Comparison of ENCODE assay signal across 1 cellular context in the genomic region with DNA sequence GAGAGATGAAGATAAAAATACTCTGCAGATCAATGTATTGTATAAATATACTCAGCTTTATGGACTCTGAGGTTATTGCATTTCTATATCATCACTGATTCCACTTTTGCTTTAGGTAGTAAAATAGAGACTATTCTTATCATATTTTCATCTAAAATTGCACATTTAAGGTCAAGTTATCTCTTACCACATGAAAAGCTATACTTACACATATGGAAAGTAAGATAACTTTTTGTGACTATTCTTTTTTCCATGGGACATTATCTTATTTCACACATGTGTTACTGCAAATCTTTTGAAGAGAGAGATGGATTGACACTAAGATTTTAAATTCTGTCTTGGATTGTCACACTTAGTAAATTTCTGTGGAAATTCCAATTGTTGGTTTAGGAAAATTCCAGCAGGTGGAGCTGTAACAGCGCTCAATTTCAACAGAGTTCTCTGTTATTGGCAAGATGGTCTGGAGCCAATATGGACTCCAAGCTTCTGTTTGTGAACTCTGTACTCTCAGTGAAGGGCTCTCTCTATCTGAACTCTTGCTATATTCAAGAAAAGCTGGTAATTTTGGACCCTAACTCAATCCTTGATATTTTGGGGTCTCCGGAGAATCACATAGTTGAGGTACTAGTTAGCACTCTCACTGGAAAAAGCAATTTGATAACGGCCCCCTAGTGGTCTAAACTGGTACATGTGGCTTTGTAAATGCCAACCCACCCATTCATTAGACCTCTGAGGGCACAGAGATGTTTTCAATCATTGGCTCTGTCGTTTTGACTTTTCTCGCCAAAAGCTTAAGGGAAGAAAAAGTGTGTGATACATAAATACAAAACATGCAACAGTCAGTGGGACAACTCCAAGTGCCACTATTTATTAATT.
TF ChIP-seq lines count a peak whose summit lies in the region.

No MANE protein-coding gene starts in this region.

TF ChIP-seq in IMR-90, 13 proteins besides CTCF, POLR2A, EP300 and RAD21:
- peak; percentile 23; the same call in 1 of the 2 replicates for TF ChIP-seq CEBPB (IDR thresholded peaks at IDR 0.05; ENCODE audit: low read depth, low read length)
- no peak for TF ChIP-seq RCOR1 (IDR thresholded peaks at IDR 0.05; ENCODE audit: insufficient replicate concordance, low read length)
- TF ChIP-seq, protein P1, sequence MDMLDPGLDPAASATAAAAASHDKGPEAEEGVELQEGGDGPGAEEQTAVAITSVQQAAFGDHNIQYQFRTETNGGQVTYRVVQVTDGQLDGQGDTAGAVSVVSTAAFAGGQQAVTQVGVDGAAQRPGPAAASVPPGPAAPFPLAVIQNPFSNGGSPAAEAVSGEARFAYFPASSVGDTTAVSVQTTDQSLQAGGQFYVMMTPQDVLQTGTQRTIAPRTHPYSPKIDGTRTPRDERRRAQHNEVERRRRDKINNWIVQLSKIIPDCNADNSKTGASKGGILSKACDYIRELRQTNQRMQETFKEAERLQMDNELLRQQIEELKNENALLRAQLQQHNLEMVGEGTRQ (IDR thresholded peaks at IDR 0.05; ENCODE audit: low read depth, low read length): no peak
- no peak for TF ChIP-seq CHD1 (IDR thresholded peaks at IDR 0.05; ENCODE audit: low read depth, low read length)
- TF ChIP-seq MAZ (IDR thresholded peaks at IDR 0.05; ENCODE audit: borderline replicate concordance, low read depth, low read length): no peak
- no peak for TF ChIP-seq RFX5 (IDR thresholded peaks at IDR 0.05; ENCODE audit: low read depth, low read length)
- TF ChIP-seq MAFK (IDR thresholded peaks at IDR 0.05; ENCODE audit: low read depth, low read length): no peak
- TF ChIP-seq SMC3 (IDR thresholded peaks at IDR 0.05; ENCODE audit: low read depth, low read length): peak; percentile 55
- no peak for TF ChIP-seq BHLHE40 (IDR thresholded peaks at IDR 0.05; ENCODE audit: low read depth, low read length)
- TF ChIP-seq NFE2L2 (IDR thresholded peaks at IDR 0.05; ENCODE audit: low read depth, low read length): no peak
- TF ChIP-seq FOS (IDR thresholded peaks at IDR 0.05; ENCODE audit: low read depth, low read length): no peak
TF ChIP-seq in IMR-90: peak in this region for 2.
